Comparison of ENCODE assay signal across 12 cellular contexts in genomic region chr19:43476606-43477005, GRCh38. TPM values are rescaled to one million over a fixed set of nuclear protein-coding genes. Genes with fewer than 3 reads are reported as not detected.
DNase-seq lines count a peak whose midpoint lies in the region; ATAC-seq, FAIRE-seq and TF ChIP-seq lines count a peak whose summit lies in the region.
"Had no signal": no experiment of that assay in that cellular context is flagged by ENCODE, and none has a peak within 500 bp of the region (broad histone marks: within the 10 kb centered on the region; RNA-seq: fewer than 3 reads in every experiment).

No MANE protein-coding gene starts in this region.

- no peak for ATAC-seq in stimulated activated naive CD8-positive, alpha-beta T cell treated with anti-CD3 and anti-CD28 coated beads, Interleukin-15, amount 100 ng/mL, for 72 hours
- no peak for ATAC-seq in HG02970 (IDR thresholded peaks at IDR 0.05; ENCODE audit: low FRiP score, unreplicated experiment)
- ATAC-seq: activated CD8-positive, alpha-beta T cell treated with anti-CD3 and anti-CD28 coated beads for 36 hours had no signal

- FAIRE-seq in HTR-8/SVneo (lab: Jason Lieb, UNC) = no peak

- DNase-seq in GM04503 (ENCODE audit: low read depth) = peak; percentile 95
- peak; percentile 4 for DNase-seq in amniotic stem cell (lab: John Stamatoyannopoulos, UW)
- peak; percentile 39 for DNase-seq in glomerular visceral epithelial cell (ENCODE audit: extremely low spot score)
- no peak for DNase-seq in type B pancreatic cell (ENCODE audit: extremely low spot score, unreplicated experiment)
- no peak for DNase-seq in stimulated activated naive CD8-positive, alpha-beta T cell treated with anti-CD3 and anti-CD28 coated beads, Interleukin-15, amount 100 ng/mL, for 72 hours
- DNase-seq in HTR-8/SVneo (ENCODE audit: insufficient read length, low spot score) = no peak
- DNase-seq: activated CD8-positive, alpha-beta T cell treated with anti-CD3 and anti-CD28 coated beads for 36 hours; activated naive CD4-positive, alpha-beta T cell treated with anti-CD3 and anti-CD28 coated beads for 36 hours; DMS79 treated with DMSO at 0.1 percent for 48 hours; NCI-H2081; stimulated activated CD8-positive, alpha-beta memory T cell treated with anti-CD3 and anti-CD28 coated beads, Interleukin-4, amount 100 ng/mL, for 48 hours had no signal

- peaks cover 10% of the 10 kb centered on the region for H3K36me3 Mint-ChIP-seq in type B pancreatic cell

- peaks cover 13% of the 10 kb centered on the region for H3K4me1 Mint-ChIP-seq in type B pancreatic cell (ENCODE audit: unreplicated experiment)
- peaks cover 40% of the 10 kb centered on the region for H3K4me1 Mint-ChIP-seq in stimulated activated naive CD8-positive, alpha-beta T cell treated with anti-CD3 and anti-CD28 coated beads, Interleukin-15, amount 100 ng/mL, for 72 hours

- no peak for TF ChIP-seq CTCF in type B pancreatic cell (conservative IDR thresholded peaks at IDR 0.05)

- H3K4me3 Mint-ChIP-seq in type B pancreatic cell = no peak overlapping the region
- no peak overlapping the region for H3K4me3 Mint-ChIP-seq in stimulated activated naive CD8-positive, alpha-beta T cell treated with anti-CD3 and anti-CD28 coated beads, Interleukin-15, amount 100 ng/mL, for 72 hours

- H3K27me3 Mint-ChIP-seq in type B pancreatic cell = no peaks in the 10 kb centered on the region
- no peaks in the 10 kb centered on the region for H3K27me3 Mint-ChIP-seq in stimulated activated naive CD8-positive, alpha-beta T cell treated with anti-CD3 and anti-CD28 coated beads, Interleukin-15, amount 100 ng/mL, for 72 hours
- H3K27me3 Mint-ChIP-seq: activated CD8-positive, alpha-beta T cell treated with anti-CD3 and anti-CD28 coated beads for 36 hours had no signal

- H3K27ac Mint-ChIP-seq in type B pancreatic cell = peak overlapping the region; percentile 94
- H3K27ac Mint-ChIP-seq in stimulated activated naive CD8-positive, alpha-beta T cell treated with anti-CD3 and anti-CD28 coated beads, Interleukin-15, amount 100 ng/mL, for 72 hours = no peak overlapping the region

- peaks cover 3% of the 10 kb centered on the region for H3K9me3 Mint-ChIP-seq in type B pancreatic cell
- H3K9me3 Mint-ChIP-seq in stimulated activated naive CD8-positive, alpha-beta T cell treated with anti-CD3 and anti-CD28 coated beads, Interleukin-15, amount 100 ng/mL, for 72 hours = no peaks in the 10 kb centered on the region
- H3K9me3 Mint-ChIP-seq: activated CD8-positive, alpha-beta T cell treated with anti-CD3 and anti-CD28 coated beads for 36 hours; activated naive CD4-positive, alpha-beta T cell treated with anti-CD3 and anti-CD28 coated beads for 36 hours had no signal

RNA-seq across cellular contexts. Expression of gene LYPD3, which starts 11.2 kb away (rescaled TPM):
- total RNA-seq in type B pancreatic cell (ENCODE audit: low replicate concordance) = 13.3 and 66.4 TPM in 2 replicates

RNA-seq across cellular contexts. Expression of gene PHLDB3, which starts 27.9 kb away (rescaled TPM):
- total RNA-seq in type B pancreatic cell (ENCODE audit: low replicate concordance) = 37.9 and 114 TPM in 2 replicates

RNA-seq across cellular contexts. Expression of gene ETHE1, which starts 50.4 kb away (rescaled TPM):
- 57.3 and 116 TPM in 2 replicates for total RNA-seq in type B pancreatic cell (ENCODE audit: low replicate concordance)

RNA-seq across cellular contexts. Expression of gene ZNF575, which starts 56.4 kb away (rescaled TPM):
- 1.8 and 2.6 TPM in 2 replicates for total RNA-seq in type B pancreatic cell (ENCODE audit: low replicate concordance)

Comparison
In these comparisons a context has a peak if more than half of its experiments do, and no peak if none do; other contexts are left out.
1. DNase-seq: peak in GM04503 (single experiment), amniotic stem cell (single experiment) and glomerular visceral epithelial cell (single experiment); none in type B pancreatic cell (single experiment), stimulated activated naive CD8-positive, alpha-beta T cell treated with anti-CD3 and anti-CD28 coated beads, Interleukin-15, amount 100 ng/mL, for 72 hours (0 of 2) and HTR-8/SVneo (single experiment).